ENCODE assay signal across 10 cellular contexts in the genomic region with DNA sequence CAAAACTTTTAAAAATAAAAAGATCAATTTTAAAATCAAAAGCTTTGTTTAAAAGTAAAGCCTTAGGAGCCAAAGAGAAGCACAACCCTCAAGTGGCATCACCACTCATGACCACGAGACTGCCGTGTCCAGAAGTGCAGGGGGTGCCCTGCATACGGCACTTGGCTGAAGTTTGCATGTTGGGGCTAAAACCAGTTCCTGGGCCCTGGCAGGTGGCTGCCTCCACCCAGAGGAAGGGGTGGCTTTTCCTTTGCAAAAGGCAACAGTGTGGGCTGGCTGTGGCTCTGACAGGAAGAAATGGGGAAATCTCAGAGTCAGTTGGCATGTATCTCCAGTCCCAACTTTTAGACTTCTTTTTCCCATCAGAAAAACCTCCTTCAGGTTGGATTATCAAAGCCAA. TPM values are rescaled to one million over a fixed set of nuclear protein-coding genes. Genes with fewer than 3 reads are reported as not detected.
DNase-seq lines count a peak whose midpoint lies in the region; ATAC-seq lines count a peak whose summit lies in the region.
"Had no signal": no experiment of that assay in that cellular context is flagged by ENCODE, and none has a peak within 500 bp of the region (broad histone marks: within the 10 kb centered on the region; RNA-seq: fewer than 3 reads in every experiment).

No MANE protein-coding gene starts in this region.

- H3K4me3 ChIP-seq in muscle layer of duodenum (ENCODE audit: low read depth in 1 of 2, low read length in 2 of 2) (no peak overlapping the region), neuronal stem cell (ENCODE audit: low read length in 2 of 2) (no peak overlapping the region)

- DNase-seq in CD1c-positive myeloid dendritic cell (ENCODE audit: extremely low spot score), result peak; percentile 69
- DNase-seq in DMS153 (lab: John Stamatoyannopoulos, UW), result no peak
- DNase-seq in neuronal stem cell (ENCODE audit: low spot score), result no peak
- DNase-seq: H9, islet precursor cell, NCI-H2029 had no signal

- peak overlapping the region in 2 of 3 donors; percentile 39 to 93 for H3K27ac Mint-ChIP-seq in IgD-negative memory B cell
- peak overlapping the region; percentile 89 for H3K27ac Mint-ChIP-seq in activated T-helper 17 cell treated with anti-CD3 and anti-CD28 coated beads, Interleukin-2, amount 50 U/mL, for 72 hours

- no peak overlapping the region for H2BK15ac ChIP-seq in neuronal stem cell (ENCODE audit: low read length)

- H3K27me3 ChIP-seq in muscle layer of duodenum (ENCODE audit: low read depth, low read length) (no peaks in the 10 kb centered on the region), neuronal stem cell (ENCODE audit: control insufficient read depth in 3 of 3, insufficient read depth in 3 of 3, low read depth in 1 of 3, low read length in 3 of 3) (no peaks in the 10 kb centered on the region)

- peaks cover 23 to 37% of the 10 kb centered on the region in 2 donors for H3K36me3 ChIP-seq in muscle layer of duodenum (ENCODE audit: control insufficient read depth in 1 of 2, insufficient read depth in 2 of 2, low read length in 2 of 2)
- peaks cover 10 to 37% of the 10 kb centered on the region in 2 donors for H3K36me3 ChIP-seq in neuronal stem cell (replicated peaks in 1 of 2; ENCODE audit: control insufficient read depth in 2 of 2, insufficient read depth in 2 of 2, low read length in 2 of 2)

- no peak overlapping the region for H3K4ac ChIP-seq in neuronal stem cell (ENCODE audit: low read length)

- H3K4me1 Mint-ChIP-seq in IgD-negative memory B cell, result peaks cover 25 to 43% (median 37%) of the 10 kb centered on the region in 3 donors
- H3K4me1 Mint-ChIP-seq in activated T-helper 17 cell treated with anti-CD3 and anti-CD28 coated beads, Interleukin-2, amount 50 U/mL, for 72 hours, result peaks cover 32% of the 10 kb centered on the region
- H3K4me1 Mint-ChIP-seq: H9 had no signal

- WGBS in neuronal stem cell (ENCODE audit: extremely low coverage in 2 of 2, insufficient read length in 2 of 2, insufficient replicate concordance in 1 of 2), 2 donors, result no CpG with 5 or more reads among the region's 3 CpGs

- H2AK5ac ChIP-seq in neuronal stem cell (ENCODE audit: low read depth, low read length), result no peak overlapping the region

- no peaks in the 10 kb centered on the region for H3K27me3 Mint-ChIP-seq in IgD-negative memory B cell
- H3K27me3 Mint-ChIP-seq in activated T-helper 17 cell treated with anti-CD3 and anti-CD28 coated beads, Interleukin-2, amount 50 U/mL, for 72 hours, result no peaks in the 10 kb centered on the region

- no peak overlapping the region for H3K14ac ChIP-seq in neuronal stem cell (ENCODE audit: low read length)

- H3K27ac ChIP-seq in muscle layer of duodenum (ENCODE audit: low read length) (peak overlapping the region; percentile 41), neuronal stem cell (replicated peaks; ENCODE audit: low read length) (no peak overlapping the region)

- no peak overlapping the region for H3K18ac ChIP-seq in neuronal stem cell (ENCODE audit: low read length)

- no peak overlapping the region for H4K91ac ChIP-seq in neuronal stem cell (ENCODE audit: low read depth, low read length, poor library complexity)

- no peak overlapping the region for H2BK12ac ChIP-seq in neuronal stem cell (ENCODE audit: low read length)

- peaks cover 8% of the 10 kb centered on the region for H3K36me3 Mint-ChIP-seq in IgD-negative memory B cell
- H3K36me3 Mint-ChIP-seq in activated T-helper 17 cell treated with anti-CD3 and anti-CD28 coated beads, Interleukin-2, amount 50 U/mL, for 72 hours (ENCODE audit: low read depth), result peaks cover 80% of the 10 kb centered on the region

- no peak overlapping the region for H4K8ac ChIP-seq in neuronal stem cell (ENCODE audit: low read depth, low read length)

- H3K9me3 ChIP-seq in muscle layer of duodenum (ENCODE audit: control insufficient read depth in 1 of 2, low read length in 2 of 2), result no peaks in the 10 kb centered on the region
- H3K9me3 ChIP-seq in neuronal stem cell (replicated peaks in 1 of 2; ENCODE audit: control insufficient read depth in 2 of 2, insufficient read depth in 1 of 2, low read depth in 1 of 2, low read length in 2 of 2), result no peaks in the 10 kb centered on the region

- H3K79me1 ChIP-seq in neuronal stem cell (ENCODE audit: low read depth, low read length), result no peaks in the 10 kb centered on the region

- no peak overlapping the region for H2BK120ac ChIP-seq in neuronal stem cell (ENCODE audit: low read depth, low read length)

- H3K9me3 Mint-ChIP-seq in IgD-negative memory B cell, result no peaks in the 10 kb centered on the region
- no peaks in the 10 kb centered on the region for H3K9me3 Mint-ChIP-seq in activated T-helper 17 cell treated with anti-CD3 and anti-CD28 coated beads, Interleukin-2, amount 50 U/mL, for 72 hours
- H3K9me3 Mint-ChIP-seq: H9 had no signal

- no peak for ATAC-seq in activated T-helper 17 cell treated with anti-CD3 and anti-CD28 coated beads, Interleukin-2, amount 50 U/mL, for 72 hours (replicated peaks)
- ATAC-seq in GM19395 (IDR thresholded peaks at IDR 0.05; ENCODE audit: unreplicated experiment), result no peak

- no peak overlapping the region for H2AFZ ChIP-seq in neuronal stem cell (ENCODE audit: low read length)

- peak overlapping the region in 1 of 4 donors; percentile 79 for H3K4me3 Mint-ChIP-seq in IgD-negative memory B cell
- peak overlapping the region; percentile 81 for H3K4me3 Mint-ChIP-seq in activated T-helper 17 cell treated with anti-CD3 and anti-CD28 coated beads, Interleukin-2, amount 50 U/mL, for 72 hours
- H3K4me3 Mint-ChIP-seq: H9 had no signal

- H3K9ac ChIP-seq in neuronal stem cell (ENCODE audit: low read depth, low read length, poor library complexity), result no peak overlapping the region

- H3K4me2 ChIP-seq in neuronal stem cell (ENCODE audit: insufficient read depth, low read length, poor library complexity, severe bottlenecking), result no peak overlapping the region

- H3K23ac ChIP-seq in neuronal stem cell (ENCODE audit: low read depth, low read length, poor library complexity), result no peak overlapping the region

- H3K4me1 ChIP-seq in muscle layer of duodenum (ENCODE audit: control insufficient read depth in 1 of 2, insufficient read depth in 2 of 2, low read length in 2 of 2) (no peaks in the 10 kb centered on the region), neuronal stem cell (ENCODE audit: control insufficient read depth in 2 of 2, insufficient read depth in 1 of 2, low read depth in 1 of 2, low read length in 2 of 2) (no peaks in the 10 kb centered on the region)

- no peak overlapping the region for H2BK5ac ChIP-seq in neuronal stem cell (ENCODE audit: low read length)

RNA-seq across cellular contexts. Expression of a gene that starts 15.2 kb away (rescaled TPM):
- 14.0 TPM for polyA plus RNA-seq in IgD-negative memory B cell
- 10 to 100 TPM; 21.3 to 23.6 TPM for total RNA-seq in activated T-helper 17 cell treated with anti-CD3 and anti-CD28 coated beads, Interleukin-2, amount 50 U/mL, for 72 hours
- polyA plus RNA-seq in neuronal stem cell (2013, experiment 1 of 2), result 3.5 TPM
- 4.1 TPM for polyA plus RNA-seq in neuronal stem cell (2013, experiment 2 of 2)

RNA-seq across cellular contexts. Expression of a gene that starts 30.9 kb away (rescaled TPM):
- 0.44 TPM for polyA plus RNA-seq in IgD-negative memory B cell
- total RNA-seq in activated T-helper 17 cell treated with anti-CD3 and anti-CD28 coated beads, Interleukin-2, amount 50 U/mL, for 72 hours, result 1 to 10 TPM in 1 of 2 donors, under 1 TPM in 1; 0.95 to 1.2 TPM
- polyA plus RNA-seq in neuronal stem cell (2013, experiment 1 of 2), result not detected
- 0.01 TPM for polyA plus RNA-seq in neuronal stem cell (2013, experiment 2 of 2)
- total RNA-seq: H9 had no signal

RNA-seq across cellular contexts. Expression of a gene that starts 54.0 kb away (rescaled TPM):
- polyA plus RNA-seq in IgD-negative memory B cell, result not detected
- total RNA-seq in activated T-helper 17 cell treated with anti-CD3 and anti-CD28 coated beads, Interleukin-2, amount 50 U/mL, for 72 hours, result not detected
- polyA plus RNA-seq in neuronal stem cell (2013, experiment 1 of 2), result not detected
- polyA plus RNA-seq in neuronal stem cell (2013, experiment 2 of 2), result not detected
- total RNA-seq: H9 had no signal
